In genomic region chr2:115782286-115782685, GRCh38 we compare ENCODE assay signal across 30 cellular contexts.
"Had no signal": no experiment of that assay in that cellular context is flagged by ENCODE, and none has a peak within 500 bp of the region (broad histone marks: within the 10 kb centered on the region; RNA-seq: fewer than 3 reads in every experiment).

No MANE protein-coding gene starts in this region.

- H3K27me3 ChIP-seq: SJCRH30 had no signal

- ATAC-seq: Panc1, Right ventricle myocardium inferior, SK-N-SH treated with all-trans-retinoic acid at 6 μM for 48 hours had no signal

- H3K27ac ChIP-seq: KMS-11, PC-9, RWPE1, SJCRH30, SK-N-MC had no signal

- H2AFZ ChIP-seq: PC-9 had no signal

- DNase-seq: Karpas-422, MM.1S, MV-4-11, NCI-H1092, NCI-H1105, NCI-H1417 treated with DMSO at 0.1 percent for 48 hours, NCI-H1436 treated with DMSO at 0.1 percent for 48 hours, NCI-H1694 treated with DMSO at 0.1 percent for 48 hours, NCI-H187 treated with DMSO at 0.1 percent for 48 hours, NCI-H2029, NCI-H2081, NCI-H2171 treated with DMSO at 0.1 percent for 48 hours, NCI-H2227 treated with DMSO at 0.1 percent for 48 hours, NCI-H446 treated with DMSO at 0.1 percent for 48 hours, NCI-H510A, NCI-H524, NCI-H526, NCI-H69, NCI-H748 treated with DMSO at 0.1 percent for 48 hours, NCI-H82, PC-9, SHP77, SIG-M5, SJCRH30 had no signal

- H3K4me3 ChIP-seq: PC-9, SJCRH30, SK-N-MC had no signal

- H3K4me1 ChIP-seq: SJCRH30 had no signal

- H3K9me3 ChIP-seq: SJCRH30 had no signal

- H3K4me2 ChIP-seq: KMS-11, PC-9 had no signal

- H3K36me3 ChIP-seq: SJCRH30 had no signal

- H3K9ac ChIP-seq: KMS-11 had no signal
